ENCODE assay signal across 1 cellular context in genomic region chr16:84043486-84044107, GRCh38.
TF ChIP-seq lines count a peak whose summit lies in the region.

No MANE protein-coding gene starts in this region.

TF ChIP-seq in GM23338, 12 proteins besides CTCF, POLR2A, EP300 and RAD21 (continued from another document):
- TF ChIP-seq ETS1 (IDR thresholded peaks at IDR 0.05) (no peak), STAT1 (IDR thresholded peaks at IDR 0.05; ENCODE audit: unreplicated experiment) (no peak), JUNB (IDR thresholded peaks at IDR 0.05; ENCODE audit: unreplicated experiment) (no peak), POLR2AphosphoS5 (IDR thresholded peaks at IDR 0.05; ENCODE audit: low read depth) (no peak), ZNF331 (CRISPR knock-in tag; IDR thresholded peaks at IDR 0.05; ENCODE audit: low read depth) (no peak), ZNF114 (CRISPR knock-in tag; IDR thresholded peaks at IDR 0.05) (no peak), REST (IDR thresholded peaks at IDR 0.05; ENCODE audit: unreplicated experiment) (no peak), EZH2 (IDR thresholded peaks at IDR 0.05; ENCODE audit: low read depth, unreplicated experiment) (no peak)
